Comparison of ENCODE assay signal across 8 cellular contexts in the genomic region with DNA sequence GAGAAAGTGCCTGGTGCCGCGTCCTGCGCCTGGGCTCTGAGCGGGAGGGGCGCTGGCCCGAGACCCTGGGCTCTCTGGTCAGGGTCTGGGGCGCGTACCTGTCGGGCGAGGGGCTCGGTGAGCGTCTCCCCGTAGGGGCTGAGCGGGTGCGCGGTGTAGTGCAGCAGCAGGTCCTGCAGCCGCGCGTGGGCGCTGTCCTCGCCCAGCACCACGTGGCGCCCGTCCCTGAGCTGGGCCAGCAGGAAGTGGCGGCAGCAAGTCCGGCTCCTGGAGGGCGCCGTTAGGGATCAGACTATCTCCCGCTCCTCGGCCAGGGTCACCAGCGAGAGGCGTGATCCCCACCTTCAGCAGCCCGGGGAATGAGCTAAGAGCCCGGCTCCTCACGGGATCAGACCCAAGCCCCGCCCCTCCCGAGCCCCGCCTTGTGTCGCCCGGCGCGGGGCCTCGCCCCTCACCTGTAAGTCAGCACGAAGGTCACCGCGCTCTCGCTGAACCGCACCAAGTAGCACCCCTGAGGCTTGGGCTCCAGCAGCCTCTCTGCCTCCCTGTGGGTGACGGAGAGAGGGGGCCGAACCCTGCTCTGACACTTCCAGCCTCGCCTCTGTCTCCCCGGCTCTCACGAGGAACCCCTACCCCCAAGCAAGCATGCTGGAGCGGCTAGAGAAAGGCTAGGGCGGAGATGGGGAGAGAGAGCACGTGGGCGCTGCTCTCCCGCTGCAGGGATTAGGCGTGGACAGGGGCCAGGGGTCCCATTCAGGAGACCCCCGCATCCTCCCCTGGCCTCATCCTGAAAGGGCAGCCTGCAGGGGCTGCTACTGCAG. TPM values are rescaled to one million over a fixed set of nuclear protein-coding genes. Genes with fewer than 3 reads are reported as not detected.
A peak's percentile ranks its signal among the peaks of the same experiment; 100 is the strongest.
DNase-seq lines count a peak whose midpoint lies in the region; ATAC-seq and TF ChIP-seq lines count a peak whose summit lies in the region.

No MANE protein-coding gene starts in this region.

- no peaks in the 10 kb centered on the region for H3K9me2 ChIP-seq in neural cell (ENCODE audit: insufficient read depth, low read length)

- H3K27me3 Mint-ChIP-seq in stimulated activated naive CD8-positive, alpha-beta T cell treated with anti-CD3 and anti-CD28 coated beads, Interleukin-15, Interleukin-2, amounts not matched to agents 100 ng/mL and 50 ng/mL, for 24 hours = no peaks in the 10 kb centered on the region

- no peak overlapping the region for H3K4me2 ChIP-seq in neural cell (ENCODE audit: low read length)

- no peak for ATAC-seq in GM21576 (IDR thresholded peaks at IDR 0.05; ENCODE audit: unreplicated experiment)

- H4K20me1 ChIP-seq in neural cell (ENCODE audit: insufficient read depth) = no peaks in the 10 kb centered on the region

- no peak overlapping the region for H3K9ac ChIP-seq in neural cell (ENCODE audit: low read length)

- peak; percentile 53 to 54 for DNase-seq in NOMO-1 (lab: John Stamatoyannopoulos, UW; ENCODE audit: unreplicated experiment in 2 of 2)
- no peak for DNase-seq in NOMO-1 treated with dmso at 0.1 percent for 144 hours (lab: John Stamatoyannopoulos, UW; ENCODE audit: unreplicated experiment)
- DNase-seq in NCI-H82 treated with DMSO at 0.1 percent for 48 hours (lab: John Stamatoyannopoulos, UW; ENCODE audit: unreplicated experiment) = peak; percentile 67
- peak; percentile 55 for DNase-seq in activated T-helper 1 cell treated with Interleukin-2 at 50 U/mL for 16 hours (ENCODE audit: low read depth)
- DNase-seq in fibroblast of peridontal ligament (ENCODE audit: extremely low read depth) = peak; percentile 25

- peaks cover 76% of the 10 kb centered on the region for H3K36me3 Mint-ChIP-seq in stimulated activated naive CD8-positive, alpha-beta T cell treated with anti-CD3 and anti-CD28 coated beads, Interleukin-15, Interleukin-2, amounts not matched to agents 100 ng/mL and 50 ng/mL, for 24 hours (ENCODE audit: low read depth)

- peak overlapping the region; percentile 100 for H3K27ac Mint-ChIP-seq in stimulated activated naive CD8-positive, alpha-beta T cell treated with anti-CD3 and anti-CD28 coated beads, Interleukin-15, Interleukin-2, amounts not matched to agents 100 ng/mL and 50 ng/mL, for 24 hours

- peaks cover 79% of the 10 kb centered on the region for H3K4me1 Mint-ChIP-seq in stimulated activated naive CD8-positive, alpha-beta T cell treated with anti-CD3 and anti-CD28 coated beads, Interleukin-15, Interleukin-2, amounts not matched to agents 100 ng/mL and 50 ng/mL, for 24 hours (ENCODE audit: low read depth)

- no peak overlapping the region for H3K27ac ChIP-seq in neural cell (ENCODE audit: low read length)

- peak; percentile 71 for TF ChIP-seq CTCF in neural cell (IDR thresholded peaks at IDR 0.05; ENCODE audit: poor library complexity, severe bottlenecking)

- TF ChIP-seq EP300 in neural cell (conservative IDR thresholded peaks at IDR 0.05; ENCODE audit: poor library complexity, severe bottlenecking) = no peak

- H3F3A ChIP-seq in neural cell (ENCODE audit: insufficient read depth, low read length, poor library complexity, severe bottlenecking) = no peaks in the 10 kb centered on the region

- no peak overlapping the region for H2AFZ ChIP-seq in neural cell (ENCODE audit: low read depth, low read length)

- H3K36me3 ChIP-seq in neural cell (ENCODE audit: insufficient read depth, low read length) = no peaks in the 10 kb centered on the region

- peak overlapping the region; percentile 62 for H3K4me3 ChIP-seq in neural cell (ENCODE audit: low read length)

- no peaks in the 10 kb centered on the region for H3K9me3 Mint-ChIP-seq in stimulated activated naive CD8-positive, alpha-beta T cell treated with anti-CD3 and anti-CD28 coated beads, Interleukin-15, Interleukin-2, amounts not matched to agents 100 ng/mL and 50 ng/mL, for 24 hours

- H3K27me3 ChIP-seq in neural cell (ENCODE audit: insufficient read depth, low read depth, low read length) = peaks cover 13% of the 10 kb centered on the region

- no peaks in the 10 kb centered on the region for H3K79me2 ChIP-seq in neural cell (replicated peaks; ENCODE audit: insufficient read depth, low read length)

- H3K9me3 ChIP-seq in neural cell (ENCODE audit: low read length) = no peaks in the 10 kb centered on the region

- peak overlapping the region; percentile 87 for H3K4me3 Mint-ChIP-seq in stimulated activated naive CD8-positive, alpha-beta T cell treated with anti-CD3 and anti-CD28 coated beads, Interleukin-15, Interleukin-2, amounts not matched to agents 100 ng/mL and 50 ng/mL, for 24 hours

- peak; percentile 32 for TF ChIP-seq RAD21 in neural cell (conservative IDR thresholded peaks at IDR 0.05)

TF ChIP-seq in neural cell, 6 proteins besides CTCF, POLR2A, EP300 and RAD21:
- TF ChIP-seq SMC3 (conservative IDR thresholded peaks at IDR 0.05; ENCODE audit: poor library complexity) = peak; percentile 51
- TF ChIP-seq EZH2 (IDR thresholded peaks at IDR 0.05; ENCODE audit: borderline replicate concordance, insufficient read depth, low read length, poor library complexity, severe bottlenecking) = no peak
- no peak for TF ChIP-seq TAF1 (IDR thresholded peaks at IDR 0.05; ENCODE audit: low read depth)
- TF ChIP-seq REST (IDR thresholded peaks at IDR 0.05; ENCODE audit: borderline replicate concordance) = no peak
- peak; percentile 47 for TF ChIP-seq MXI1 (conservative IDR thresholded peaks at IDR 0.05; ENCODE audit: poor library complexity, severe bottlenecking)
- no peak for TF ChIP-seq POLR2AphosphoS5 (IDR thresholded peaks at IDR 0.05)

RNA-seq across cellular contexts. Expression of gene SH2D2A, which starts 2.7 kb away (rescaled TPM):
- not detected in 2 replicates for polyA plus RNA-seq in neural cell
- not detected in 2 replicates for polyA minus RNA-seq in neural cell

RNA-seq across cellular contexts. Expression of gene INSRR, which starts 45.0 kb away (rescaled TPM):
- polyA plus RNA-seq in neural cell = 2.7 and 3.0 TPM in 2 replicates
- 1.7 TPM in 2 replicates for polyA minus RNA-seq in neural cell

RNA-seq across cellular contexts. Expression of gene PRCC, which starts 46.6 kb away (rescaled TPM):
- polyA plus RNA-seq in neural cell = 17.5 and 23.3 TPM in 2 replicates
- 22.9 and 25.6 TPM in 2 replicates for polyA minus RNA-seq in neural cell

RNA-seq across cellular contexts. Expression of gene NTRK1, which starts 46.7 kb away (rescaled TPM):
- 4.9 and 7.7 TPM in 2 replicates for polyA plus RNA-seq in neural cell
- polyA minus RNA-seq in neural cell = 4.3 and 4.6 TPM in 2 replicates
